In genomic region chr19:588758-589692, GRCh38 we compare ENCODE assay signal across 10 cellular contexts. TPM values are rescaled to one million over a fixed set of nuclear protein-coding genes. Genes with fewer than 3 reads are reported as not detected.
DNase-seq lines count a peak whose midpoint lies in the region; ATAC-seq and TF ChIP-seq lines count a peak whose summit lies in the region.
"Had no signal": no experiment of that assay in that cellular context is flagged by ENCODE, and none has a peak within 500 bp of the region (broad histone marks: within the 10 kb centered on the region; RNA-seq: fewer than 3 reads in every experiment).

No MANE protein-coding gene starts in this region.

- H3K4me3 ChIP-seq in cardiac muscle cell (peak overlapping the region; percentile 33), endodermal cell (ENCODE audit: low read length) (no peak overlapping the region), testis (peak overlapping the region; percentile 18 to 42)

- 22 to 29% methylated on average over 24 to 52 of the region's 53 CpGs for WGBS in endodermal cell (ENCODE audit: insufficient coverage in 1 of 2, insufficient read length in 1 of 2), 2 experiments
- 0 to 14% methylated on average over 1 to 53 of the region's 53 CpGs for WGBS in testis, 2 donors

- H3K36me3 Mint-ChIP-seq in endodermal cell (ENCODE audit: low read depth), result no peaks in the 10 kb centered on the region

- peaks cover 45% of the 10 kb centered on the region for H3K27me3 ChIP-seq in cardiac muscle cell
- H3K27me3 ChIP-seq in endodermal cell (ENCODE audit: control insufficient read depth, insufficient read depth, low read length, poor library complexity, severe bottlenecking), result peaks cover 52% of the 10 kb centered on the region
- H3K27me3 ChIP-seq in testis, result no peaks in the 10 kb centered on the region

- TF ChIP-seq POLR2A in testis (IDR thresholded peaks at IDR 0.05), result no peak

- H3K27ac Mint-ChIP-seq in endodermal cell, result no peak overlapping the region

- H3K4me1 ChIP-seq in cardiac muscle cell (ENCODE audit: low read depth) (peaks cover 2% of the 10 kb centered on the region), endodermal cell (ENCODE audit: control insufficient read depth, insufficient read depth, low read length) (no peaks in the 10 kb centered on the region), testis (peaks cover 16% of the 10 kb centered on the region)

- H3K4me1 Mint-ChIP-seq in endodermal cell, result peaks cover under 1% of the 10 kb centered on the region

- H3K27ac ChIP-seq in cardiac muscle cell (no peak overlapping the region), endodermal cell (ENCODE audit: low read depth, low read length) (no peak overlapping the region), testis (no peak overlapping the region)

- peaks cover 48% of the 10 kb centered on the region for H3K27me3 Mint-ChIP-seq in endodermal cell (ENCODE audit: insufficient read depth)

- H3K4me3 Mint-ChIP-seq in endodermal cell, result peak overlapping the region; percentile 33

- DNase-seq in cardiac muscle cell (ENCODE audit: low read depth in 1 of 2, low spot score in 1 of 2) (peak in 1 of 2 donors; percentile 54), Right ventricle myocardium superior (no peak), NCI-H748 (lab: John Stamatoyannopoulos, UW; ENCODE audit: unreplicated experiment) (peak; percentile 68), endodermal cell (peak; percentile 73), testis (no peak), medulla oblongata (ENCODE audit: extremely low spot score) (no peak), pons (ENCODE audit: low spot score) (no peak)

- TF ChIP-seq CTCF in cardiac muscle cell (IDR thresholded peaks at IDR 0.05; ENCODE audit: low read depth, low read length) (no peak), endodermal cell (conservative IDR thresholded peaks at IDR 0.05) (no peak), testis (IDR thresholded peaks at IDR 0.05) (no peak)

- H3K9me3 Mint-ChIP-seq in endodermal cell, result no peaks in the 10 kb centered on the region

- intact Hi-C loops in Right ventricle myocardium superior (cut with DNase I) (no loop called here), testis (cut with DNase I; ENCODE audit: low total_unique reads) (no loop called here)

- no peak for ATAC-seq in Right ventricle myocardium superior (ENCODE audit: poor library complexity)
- no peak for ATAC-seq in GM21390 (IDR thresholded peaks at IDR 0.05; ENCODE audit: unreplicated experiment)

- H3K9ac ChIP-seq in endodermal cell (ENCODE audit: extremely low read depth, low read length, poor library complexity, severe bottlenecking), result no peak overlapping the region

- H3K9me3 ChIP-seq in cardiac muscle cell (ENCODE audit: low read depth), result no peaks in the 10 kb centered on the region
- no peaks in the 10 kb centered on the region for H3K9me3 ChIP-seq in endodermal cell (ENCODE audit: control insufficient read depth, low read length)
- no peaks in the 10 kb centered on the region for H3K9me3 ChIP-seq in testis

- H3K36me3 ChIP-seq in cardiac muscle cell, result no peaks in the 10 kb centered on the region
- H3K36me3 ChIP-seq in endodermal cell (ENCODE audit: control insufficient read depth, insufficient read depth, low read length), result no peaks in the 10 kb centered on the region
- no peaks in the 10 kb centered on the region for H3K36me3 ChIP-seq in testis (ENCODE audit: low read depth, missing control alignments)

RNA-seq across cellular contexts. Expression of gene HCN2, which starts 0.7 kb away (rescaled TPM):
- 1.0 and 2.3 TPM in 2 replicates for total RNA-seq in cardiac muscle cell
- 0.34 and 0.46 TPM in 2 replicates for polyA plus RNA-seq in cardiac muscle cell
- 4.1 TPM for total RNA-seq in Right ventricle myocardium superior
- total RNA-seq in endodermal cell, result under 1 TPM; 0.15 to 0.75 TPM
- 1.2 TPM for polyA plus RNA-seq in endodermal cell (2013, experiment 1 of 2)
- 0.79 TPM for polyA plus RNA-seq in endodermal cell (2013, experiment 2 of 2)
- 10 to 100 TPM in 1 of 2 donors, 1 to 10 TPM in 1; 6.6 to 12.4 TPM for total RNA-seq in testis
- 5.5 TPM for polyA plus RNA-seq in testis (ENCODE audit: insufficient read depth, low read depth, low replicate concordance)

RNA-seq across cellular contexts. Expression of gene BSG, which starts 16.6 kb away (rescaled TPM):
- total RNA-seq in cardiac muscle cell (826 and 1,015 TPM in 2 replicates), Right ventricle myocardium superior (1,928 TPM), endodermal cell (100 to 1,000 TPM; 808 to 833 TPM), testis (1,000 to 10,000 TPM; 1,391 to 1,458 TPM)
- polyA plus RNA-seq in cardiac muscle cell (976 and 1,204 TPM in 2 replicates), testis (ENCODE audit: insufficient read depth, low read depth, low replicate concordance) (870 TPM)
- 629 TPM for polyA plus RNA-seq in endodermal cell (2013, experiment 1 of 2)
- polyA plus RNA-seq in endodermal cell (2013, experiment 2 of 2), result 588 TPM

RNA-seq across cellular contexts. Expression of gene POLRMT, which starts 44.3 kb away (rescaled TPM):
- total RNA-seq in cardiac muscle cell (82.6 and 121 TPM in 2 replicates), Right ventricle myocardium superior (54.5 TPM), endodermal cell (10 to 100 TPM; 76.6 to 86.4 TPM), testis (100 to 1,000 TPM; 116 to 137 TPM)
- polyA plus RNA-seq in cardiac muscle cell (103 and 120 TPM in 2 replicates), testis (ENCODE audit: insufficient read depth, low read depth, low replicate concordance) (178 TPM)
- polyA plus RNA-seq in endodermal cell (2013, experiment 1 of 2), result 58.5 TPM
- polyA plus RNA-seq in endodermal cell (2013, experiment 2 of 2), result 53.7 TPM

RNA-seq across cellular contexts. Expression of gene GZMM, which starts 45.2 kb away (rescaled TPM):
- not detected in 2 replicates for total RNA-seq in cardiac muscle cell
- 0.39 TPM in 1 of 2 replicates, not detected in the other for polyA plus RNA-seq in cardiac muscle cell
- total RNA-seq in Right ventricle myocardium superior, result 0.32 TPM
- under 1 TPM in 1 of 2 donors, not detected in 1; 0.51 TPM for total RNA-seq in endodermal cell
- polyA plus RNA-seq in endodermal cell (2013, experiment 1 of 2), result not detected
- not detected for polyA plus RNA-seq in endodermal cell (2013, experiment 2 of 2)
- total RNA-seq in testis, result 1 to 10 TPM in 1 of 2 donors, under 1 TPM in 1; 0.31 to 1.4 TPM
- polyA plus RNA-seq in testis (ENCODE audit: insufficient read depth, low read depth, low replicate concordance), result 2.2 TPM
- total RNA-seq: bronchial epithelial cell had no signal

RNA-seq across cellular contexts. Expression of gene FGF22, which starts 50.7 kb away (rescaled TPM):
- not detected in 2 replicates for total RNA-seq in cardiac muscle cell
- 0.92 TPM in 1 of 2 replicates, not detected in the other for polyA plus RNA-seq in cardiac muscle cell
- total RNA-seq in Right ventricle myocardium superior, result not detected
- under 1 TPM; 0.81 to 0.82 TPM for total RNA-seq in endodermal cell
- polyA plus RNA-seq in endodermal cell (2013, experiment 1 of 2), result 0.21 TPM
- polyA plus RNA-seq in endodermal cell (2013, experiment 2 of 2), result not detected
- 1 to 10 TPM; 1.8 to 3.1 TPM for total RNA-seq in testis
- polyA plus RNA-seq in testis (ENCODE audit: insufficient read depth, low read depth, low replicate concordance), result 2.6 TPM
- total RNA-seq: bronchial epithelial cell had no signal
- polyA plus RNA-seq: liver had no signal

Comparison
In these comparisons a context has a peak if more than half of its experiments do, and no peak if none do; other contexts are left out.
1. DNase-seq: peak in NCI-H748 (single experiment) and endodermal cell (single experiment); none in Right ventricle myocardium superior (single experiment), testis (single experiment), medulla oblongata (single experiment) and pons (single experiment).